12 cellular contexts compared by ENCODE assay signal in the genomic region with DNA sequence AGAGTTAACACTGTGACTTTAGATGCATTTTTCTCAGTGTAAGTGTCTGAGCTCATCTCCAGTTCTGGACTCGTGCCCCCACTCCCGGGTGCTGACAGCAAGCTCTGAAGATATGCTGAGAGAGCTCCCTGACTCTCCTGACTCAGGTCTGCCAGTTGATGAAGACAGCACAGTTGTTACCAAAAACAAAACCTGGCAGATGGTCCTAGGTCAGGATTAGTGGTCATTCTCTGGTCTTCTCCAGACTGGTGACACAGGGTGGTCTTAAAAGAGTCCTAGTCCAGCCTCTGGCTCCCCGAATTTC. TPM values are rescaled to one million over a fixed set of nuclear protein-coding genes. Genes with fewer than 3 reads are reported as not detected.
DNase-seq lines count a peak whose midpoint lies in the region; ATAC-seq and TF ChIP-seq lines count a peak whose summit lies in the region.
"Had no signal": no experiment of that assay in that cellular context is flagged by ENCODE, and none has a peak within 500 bp of the region (broad histone marks: within the 10 kb centered on the region; RNA-seq: fewer than 3 reads in every experiment).

No MANE protein-coding gene starts in this region.

- H3K14ac ChIP-seq in trophoblast cell (ENCODE audit: low read length), result no peak overlapping the region

- no peaks in the 10 kb centered on the region for H3K9me3 Mint-ChIP-seq in activated T-cell treated with anti-CD3 and anti-CD28 coated beads, Interleukin-2, amount 50 U/mL, for 4 hours
- H3K9me3 Mint-ChIP-seq: dendritic cell treated with granulocyte-macrophage colony-stimulating factor and Interleukin-4, amounts not matched to agents 40 ng/mL and 50 ng/mL, for 4 days had no signal

- H3K4me3 ChIP-seq in KMS-11 (IDR thresholded peaks at IDR 0.05; ENCODE audit: insufficient read depth, low read depth, low read length) (no peak overlapping the region), astrocyte of the spinal cord (ENCODE audit: low read depth, low read length) (no peak overlapping the region), osteoblast (ENCODE audit: insufficient read depth, low read length) (no peak overlapping the region), trophoblast cell (ENCODE audit: low read depth, low read length) (no peak overlapping the region)
- H3K4me3 ChIP-seq: Peyer's patch had no signal

- H3K79me2 ChIP-seq in KMS-11 (ENCODE audit: insufficient read depth, low read depth), result peaks cover 32% of the 10 kb centered on the region
- H3K79me2 ChIP-seq in osteoblast (ENCODE audit: insufficient read depth, low read length), result no peaks in the 10 kb centered on the region
- no peaks in the 10 kb centered on the region for H3K79me2 ChIP-seq in trophoblast cell (ENCODE audit: control insufficient read depth, insufficient read depth, low read length, poor library complexity)

- no peak overlapping the region for H2AFZ ChIP-seq in KMS-11 (ENCODE audit: low read depth)
- peak overlapping the region; percentile 28 for H2AFZ ChIP-seq in osteoblast (ENCODE audit: low read length)
- H2AFZ ChIP-seq in trophoblast cell (ENCODE audit: insufficient read depth, low read length, poor library complexity), result no peak overlapping the region

- no peak overlapping the region for H2BK12ac ChIP-seq in trophoblast cell (ENCODE audit: low read length)

- in situ Hi-C loops in astrocyte of the spinal cord (cut with HindIII; ENCODE audit: low sequenced_read_pairs), result no loop called here

- TF ChIP-seq CTCF in KMS-11 (conservative IDR thresholded peaks at IDR 0.05; ENCODE audit: low read depth, low read length) (no peak), astrocyte of the spinal cord (IDR thresholded peaks at IDR 0.05; ENCODE audit: low read depth, low read length) (no peak), osteoblast (IDR thresholded peaks at IDR 0.05; ENCODE audit: extremely low read depth, low read depth, low read length) (no peak)

- H3K4me2 ChIP-seq in KMS-11 (peak overlapping the region; percentile 50; the same call in 1 of the 2 replicates), osteoblast (ENCODE audit: insufficient read depth, low read length) (peak overlapping the region; percentile 43), trophoblast cell (ENCODE audit: low read length) (no peak overlapping the region)

- no peak overlapping the region for H3K23ac ChIP-seq in trophoblast cell (ENCODE audit: low read length)

- no peak overlapping the region for H3K18ac ChIP-seq in trophoblast cell (ENCODE audit: low read length)

- no peaks in the 10 kb centered on the region for H3K36me3 Mint-ChIP-seq in activated T-cell treated with anti-CD3 and anti-CD28 coated beads, Interleukin-2, amount 50 U/mL, for 4 hours (ENCODE audit: insufficient read depth)

- no peak overlapping the region for H4K8ac ChIP-seq in trophoblast cell (ENCODE audit: low read depth, low read length)

- H3K4me1 Mint-ChIP-seq in activated T-cell treated with anti-CD3 and anti-CD28 coated beads, Interleukin-2, amount 50 U/mL, for 4 hours (ENCODE audit: low read depth), result peaks cover 55% of the 10 kb centered on the region

- H3K9ac ChIP-seq in KMS-11 (no peak overlapping the region), trophoblast cell (ENCODE audit: low read length) (no peak overlapping the region)

- H3K4me1 ChIP-seq in KMS-11 (ENCODE audit: low read depth, poor library complexity, severe bottlenecking) (peaks cover 90% of the 10 kb centered on the region), osteoblast (ENCODE audit: insufficient read depth, low read length) (peaks cover 15% of the 10 kb centered on the region), trophoblast cell (ENCODE audit: control insufficient read depth in 1 of 2, insufficient read depth in 2 of 2, low read length in 2 of 2) (no peaks in the 10 kb centered on the region)

- H4K20me1 ChIP-seq in KMS-11 (ENCODE audit: insufficient read depth) (no peaks in the 10 kb centered on the region), osteoblast (ENCODE audit: insufficient read depth, low read length) (no peaks in the 10 kb centered on the region)

- H3K27me3 ChIP-seq in KMS-11 (ENCODE audit: insufficient read depth, low read depth) (no peaks in the 10 kb centered on the region), osteoblast (ENCODE audit: insufficient read depth, low read length) (peaks cover 15% of the 10 kb centered on the region), trophoblast cell (ENCODE audit: insufficient read depth, low read length) (no peaks in the 10 kb centered on the region)
- H3K27me3 ChIP-seq: Peyer's patch had no signal

- no peak overlapping the region for H4K91ac ChIP-seq in trophoblast cell (ENCODE audit: low read depth, low read length)

- no peaks in the 10 kb centered on the region for H3K27me3 Mint-ChIP-seq in activated T-cell treated with anti-CD3 and anti-CD28 coated beads, Interleukin-2, amount 50 U/mL, for 4 hours (ENCODE audit: low read depth)

- H4K12ac ChIP-seq in trophoblast cell (ENCODE audit: low read depth, low read length), result no peak overlapping the region

- no peak overlapping the region for H2BK5ac ChIP-seq in trophoblast cell (ENCODE audit: low read depth, low read length, poor library complexity)

- ATAC-seq in activated T-cell treated with anti-CD3 and anti-CD28 coated beads, Interleukin-2, amount 50 U/mL, for 4 hours, result no peak
- no peak for ATAC-seq in GM19452 (IDR thresholded peaks at IDR 0.05; ENCODE audit: unreplicated experiment)

- no peaks in the 10 kb centered on the region for H3K79me1 ChIP-seq in trophoblast cell (ENCODE audit: low read length)

- no peak overlapping the region for H2BK120ac ChIP-seq in trophoblast cell (ENCODE audit: insufficient read depth, low read length, poor library complexity)

- H3K9me3 ChIP-seq in osteoblast (ENCODE audit: low read depth, low read length), result no peaks in the 10 kb centered on the region
- no peaks in the 10 kb centered on the region for H3K9me3 ChIP-seq in trophoblast cell (ENCODE audit: insufficient read depth, low read depth, low read length)
- H3K9me3 ChIP-seq: Peyer's patch had no signal

- H3K4me3 Mint-ChIP-seq in activated T-cell treated with anti-CD3 and anti-CD28 coated beads, Interleukin-2, amount 50 U/mL, for 4 hours, result peak overlapping the region; percentile 71
- H3K4me3 Mint-ChIP-seq: dendritic cell treated with granulocyte-macrophage colony-stimulating factor and Interleukin-4, amounts not matched to agents 40 ng/mL and 50 ng/mL, for 4 days had no signal

- no peak overlapping the region for H2AK5ac ChIP-seq in trophoblast cell (ENCODE audit: low read length)

- H3K27ac ChIP-seq in KMS-11 (peak overlapping the region; percentile 62; the same call in 1 of the 2 replicates), osteoblast (ENCODE audit: low read depth, low read length) (peak overlapping the region; percentile 13), trophoblast cell (ENCODE audit: low read depth, low read length) (no peak overlapping the region)

- no peak overlapping the region for H3K4ac ChIP-seq in trophoblast cell (ENCODE audit: low read depth, low read length)

- WGBS in trophoblast cell (ENCODE audit: extremely low coverage, insufficient coverage, insufficient read length), result no CpG with 5 or more reads among the region's 3 CpGs

- DNase-seq in activated T-cell treated with anti-CD3 and anti-CD28 coated beads, Interleukin-2, amount 50 U/mL, for 4 hours, result no peak
- DNase-seq in activated T-cell treated with anti-CD3 and anti-CD28 coated beads for 4 hours, result no peak
- DNase-seq in astrocyte of the spinal cord (ENCODE audit: low read depth, low spot score), result peak; percentile 20
- DNase-seq in osteoblast (ENCODE audit: insufficient read length, low spot score, missing footprints), result peak; percentile 74
- DNase-seq in SIG-M5 (lab: John Stamatoyannopoulos, UW), result no peak
- DNase-seq in trophoblast cell, result no peak

- H3K36me3 ChIP-seq in KMS-11 (ENCODE audit: insufficient read depth) (no peaks in the 10 kb centered on the region; the same call in 1 of the 2 replicates), osteoblast (ENCODE audit: insufficient read depth, low read length) (no peaks in the 10 kb centered on the region), trophoblast cell (ENCODE audit: control insufficient read depth in 1 of 2, insufficient read depth in 2 of 2, low read length in 2 of 2) (no peaks in the 10 kb centered on the region)
- H3K36me3 ChIP-seq: Peyer's patch had no signal

RNA-seq across cellular contexts. Expression of a gene that starts 8.6 kb away (rescaled TPM):
- total RNA-seq in activated T-cell treated with anti-CD3 and anti-CD28 coated beads, Interleukin-2, amount 50 U/mL, for 4 hours, result 10 to 100 TPM in 1 of 3 donors, 1 to 10 TPM in 2; 3.4 to 11.4 (median 9.8) TPM
- 1.8 TPM in 2 replicates for total RNA-seq in osteoblast
- polyA plus RNA-seq in trophoblast cell (2013), result 0.07 and 0.11 TPM in 2 replicates

RNA-seq across cellular contexts. Expression of a gene that starts 44.2 kb away (rescaled TPM):
- total RNA-seq in activated T-cell treated with anti-CD3 and anti-CD28 coated beads, Interleukin-2, amount 50 U/mL, for 4 hours, result not detected
- total RNA-seq in osteoblast, result not detected in 2 replicates
- not detected in 2 replicates for polyA plus RNA-seq in trophoblast cell (2013)
- total RNA-seq: lung microvascular endothelial cell, Peyer's patch had no signal

RNA-seq across cellular contexts. Expression of a gene that starts 48.2 kb away (rescaled TPM):
- total RNA-seq in activated T-cell treated with anti-CD3 and anti-CD28 coated beads, Interleukin-2, amount 50 U/mL, for 4 hours, result not detected
- total RNA-seq in osteoblast, result not detected in 2 replicates
- not detected in 2 replicates for polyA plus RNA-seq in trophoblast cell (2013)
- total RNA-seq: Peyer's patch; T-helper 1 cell treated with Interleukin-12 subunit alpha and Interleukin-12 subunit beta and Interleukin-4 antibody, amounts not matched to agents 30 ng/mL and 1 ng/mL, for 36 hours had no signal

Comparison
In these comparisons a context has a peak if more than half of its experiments do, and no peak if none do; other contexts are left out.
1. DNase-seq: peak in astrocyte of the spinal cord (single experiment) and osteoblast (single experiment); none in activated T-cell treated with anti-CD3 and anti-CD28 coated beads, Interleukin-2, amount 50 U/mL, for 4 hours (single experiment), activated T-cell treated with anti-CD3 and anti-CD28 coated beads for 4 hours (single experiment), SIG-M5 (single experiment) and trophoblast cell (0 of 2).